In genomic region chr2:193580176-193580950, GRCh38 we compare ENCODE assay signal across 27 cellular contexts.
"Had no signal": no experiment of that assay in that cellular context is flagged by ENCODE, and none has a peak within 500 bp of the region (broad histone marks: within the 10 kb centered on the region; RNA-seq: fewer than 3 reads in every experiment).

No MANE protein-coding gene starts in this region.

- DNase-seq: cortex of kidney; effector memory CD8-positive, alpha-beta T cell; erythroblast; esophagus squamous epithelium; hypothalamus; immature natural killer cell; islet precursor cell; kidney glomerular epithelial cell; left colon; left ventricle myocardium inferior; lower lobe of right lung; mucosa of descending colon; naive B cell; stimulated activated CD4-positive, alpha-beta T cell treated with anti-CD3 and anti-CD28 coated beads, Interleukin-2, amount 100 ng/mL, for 24 hours; stimulated activated CD4-positive, alpha-beta T cell treated with anti-CD3 and anti-CD28 coated beads, Interleukin-4, amount 100 ng/mL, for 24 hours; stimulated activated naive CD4-positive, alpha-beta T cell treated with Interleukin-2 at 50 U/mL for 16 hours; stomach; tibial artery had no signal

- H3K4me3 Mint-ChIP-seq: effector memory CD8-positive, alpha-beta T cell; immature natural killer cell; memory B cell; naive B cell; natural killer cell treated with Interleukin-12 subunit alpha and Interleukin-12 subunit beta and Interleukin-15 and Interleukin-18, amount 100 ng/mL, for 72 hours; neural progenitor cell; stimulated activated effector memory CD8-positive, alpha-beta T cell treated with anti-CD3 and anti-CD28 coated beads, Interleukin-12 subunit alpha, Interleukin-12 subunit beta, amount 100 ng/mL, for 72 hours had no signal

- ATAC-seq: effector memory CD8-positive, alpha-beta T cell; left colon; lower lobe of right lung; mucosa of descending colon; natural killer cell treated with Interleukin-12 subunit alpha and Interleukin-12 subunit beta and Interleukin-15 and Interleukin-18, amount 100 ng/mL, for 72 hours; sciatic nerve; stimulated activated effector memory CD8-positive, alpha-beta T cell treated with anti-CD3 and anti-CD28 coated beads, Interleukin-12 subunit alpha, Interleukin-12 subunit beta, amount 100 ng/mL, for 72 hours had no signal

- H3K27me3 ChIP-seq: esophagus squamous epithelium, neural progenitor cell, stomach, tibial artery, upper lobe of left lung had no signal

- H3K4me1 Mint-ChIP-seq: immature natural killer cell; neural progenitor cell; stimulated activated effector memory CD8-positive, alpha-beta T cell treated with anti-CD3 and anti-CD28 coated beads, Interleukin-12 subunit alpha, Interleukin-12 subunit beta, amount 100 ng/mL, for 72 hours had no signal

- H3K27ac Mint-ChIP-seq: effector memory CD8-positive, alpha-beta T cell; immature natural killer cell; memory B cell; natural killer cell treated with Interleukin-12 subunit alpha and Interleukin-12 subunit beta and Interleukin-15 and Interleukin-18, amount 100 ng/mL, for 72 hours; neural progenitor cell; stimulated activated effector memory CD8-positive, alpha-beta T cell treated with anti-CD3 and anti-CD28 coated beads, Interleukin-12 subunit alpha, Interleukin-12 subunit beta, amount 100 ng/mL, for 72 hours had no signal

- H3K27me3 Mint-ChIP-seq: effector memory CD8-positive, alpha-beta T cell; memory B cell; naive B cell; natural killer cell treated with Interleukin-12 subunit alpha and Interleukin-12 subunit beta and Interleukin-15 and Interleukin-18, amount 100 ng/mL, for 72 hours; progenitor cell of endocrine pancreas had no signal

- H3K4me3 ChIP-seq: esophagus squamous epithelium, left ventricle myocardium inferior, lower lobe of right lung, mucosa of descending colon, neural progenitor cell, smooth muscle cell, stomach, tibial artery, upper lobe of left lung had no signal

- H3K9me3 ChIP-seq: esophagus squamous epithelium, lower lobe of right lung, mucosa of descending colon, stomach, upper lobe of left lung had no signal

- H3K27ac ChIP-seq: esophagus squamous epithelium, left ventricle myocardium inferior, lower lobe of right lung, neural progenitor cell, parathyroid adenoma, stomach, tibial artery, upper lobe of left lung had no signal

- H3K36me3 Mint-ChIP-seq: immature natural killer cell; naive B cell; natural killer cell treated with Interleukin-12 subunit alpha and Interleukin-12 subunit beta and Interleukin-15 and Interleukin-18, amount 100 ng/mL, for 72 hours; stimulated activated effector memory CD8-positive, alpha-beta T cell treated with anti-CD3 and anti-CD28 coated beads, Interleukin-12 subunit alpha, Interleukin-12 subunit beta, amount 100 ng/mL, for 72 hours had no signal

- H3K4me1 ChIP-seq: esophagus squamous epithelium, left ventricle myocardium inferior, lower lobe of right lung, neural progenitor cell, parathyroid adenoma, stomach, tibial artery, upper lobe of left lung had no signal

- H3K36me3 ChIP-seq: esophagus squamous epithelium, left ventricle myocardium inferior, lower lobe of right lung, neural progenitor cell, stomach, tibial artery, upper lobe of left lung had no signal
